7 cellular contexts compared by ENCODE assay signal in the genomic region with DNA sequence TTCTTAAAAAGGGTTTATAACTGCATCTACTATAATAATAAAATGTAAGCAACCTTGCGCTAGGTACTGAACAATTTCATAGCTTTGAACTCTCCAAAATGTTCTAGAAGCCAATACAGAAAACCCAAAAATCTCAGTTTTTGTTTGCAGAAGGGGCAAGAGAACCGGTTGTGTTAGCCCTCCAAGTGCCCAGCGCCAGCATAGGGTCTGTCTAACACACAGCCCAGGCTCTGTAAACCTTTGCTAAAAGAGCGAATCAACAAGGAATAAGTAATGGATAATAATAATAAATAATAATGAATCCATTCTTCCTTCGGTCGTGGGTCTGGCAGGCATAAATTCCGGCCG. TPM values are rescaled to one million over a fixed set of nuclear protein-coding genes. Genes with fewer than 3 reads are reported as not detected.
DNase-seq lines count a peak whose midpoint lies in the region; ATAC-seq, FAIRE-seq and TF ChIP-seq lines count a peak whose summit lies in the region.

No MANE protein-coding gene starts in this region.

- CTCF ChIA-PET in endothelial cell of umbilical vein (lab: Charles Lee): interaction anchor here (1.0 to 1.1 kb wide), 2 partner anchors 17 to 18 kb away, joined by 3 to 5 read pairs; no protein-coding TSS in a partner anchor
- CTCF ChIA-PET in HEK293T (lab: Yijun Ruan, JAX): no interaction called here

- H3K4me1 ChIP-seq in endothelial cell of umbilical vein (ENCODE audit: control insufficient read depth, extremely low read depth, insufficient read depth, low read length) (peaks cover 7% of the 10 kb centered on the region), smooth muscle cell (ENCODE audit: low read depth) (no peaks in the 10 kb centered on the region)

- no peak for TF ChIP-seq POLR2A in endothelial cell of umbilical vein (IDR thresholded peaks at IDR 0.05; ENCODE audit: low read depth, low read length)

- H3K9me1 ChIP-seq in endothelial cell of umbilical vein (replicated peaks; ENCODE audit: control insufficient read depth, extremely low read depth, insufficient read depth, low read length): no peaks in the 10 kb centered on the region

- FAIRE-seq in endothelial cell of umbilical vein (lab: Jason Lieb, UNC): no peak

- H2AFZ ChIP-seq in endothelial cell of umbilical vein (ENCODE audit: low read depth, low read length): no peak overlapping the region
- H2AFZ ChIP-seq in smooth muscle cell (ENCODE audit: low read depth): no peak overlapping the region

- POLR2A ChIA-PET in endothelial cell of umbilical vein (lab: Charles Lee): no interaction called here
- POLR2A ChIA-PET in HEK293T (lab: Yijun Ruan, JAX): interaction anchor here (0.9 to 1.3 kb wide), 2 partner anchors 8 to 65 kb away, joined by 3 to 4 read pairs; a partner anchor contains a TSS

- DNase-seq in LNCaP clone FGC (ENCODE audit: low read depth): no peak
- no peak for DNase-seq in endothelial cell of umbilical vein (ENCODE audit: low read depth, low spot score)
- DNase-seq in smooth muscle cell (lab: John Stamatoyannopoulos, UW; ENCODE audit: unreplicated experiment): no peak
- no peak for DNase-seq in GM19240 (ENCODE audit: insufficient read length, low spot score)
- no peak for DNase-seq in HEK293T (ENCODE audit: extremely low spot score)
- DNase-seq in NCI-H524 treated with DMSO at 0.1 percent for 48 hours (lab: John Stamatoyannopoulos, UW): no peak

- H3K4me3 ChIP-seq in LNCaP clone FGC (ENCODE audit: low read depth, low read length) (peak overlapping the region; percentile 64), endothelial cell of umbilical vein (replicated peaks in 1 of 3; ENCODE audit: insufficient read depth in 1 of 3, low read depth in 1 of 3, low read length in 3 of 3) (no peak overlapping the region), smooth muscle cell (peak overlapping the region; percentile 66)

- H3K36me3 ChIP-seq in endothelial cell of umbilical vein (ENCODE audit: control insufficient read depth in 2 of 2, extremely low read depth in 1 of 2, insufficient read depth in 2 of 2, low read length in 2 of 2) (no peaks in the 10 kb centered on the region), smooth muscle cell (ENCODE audit: low read depth) (no peaks in the 10 kb centered on the region)

- dilution Hi-C loops in endothelial cell of umbilical vein (cut with MboI; ENCODE audit: extremely low pct_ligation_motif_present, low sequenced_read_pairs): no loop called here

- ATAC-seq in GM21423 (IDR thresholded peaks at IDR 0.05; ENCODE audit: unreplicated experiment): peak; percentile 5

- intact Hi-C loops in endothelial cell of umbilical vein (cut with micrococcal nuclease): no loop called here

- H3K9ac ChIP-seq in endothelial cell of umbilical vein (replicated peaks; ENCODE audit: extremely low read depth, insufficient read depth, low read length) (no peak overlapping the region), smooth muscle cell (ENCODE audit: low read depth) (no peak overlapping the region)

- TF ChIP-seq CTCF in LNCaP clone FGC (IDR thresholded peaks at IDR 0.05; ENCODE audit: control insufficient read depth, extremely low read depth, insufficient read depth) (no peak), endothelial cell of umbilical vein (IDR thresholded peaks at IDR 0.05; ENCODE audit: extremely low read depth in 1 of 2, insufficient read depth in 1 of 2, low read depth in 1 of 2, low read length in 2 of 2) (no peak), smooth muscle cell (IDR thresholded peaks at IDR 0.05; ENCODE audit: borderline replicate concordance, insufficient read depth, poor library complexity, severe bottlenecking) (no peak)

- no peaks in the 10 kb centered on the region for H4K20me1 ChIP-seq in endothelial cell of umbilical vein (replicated peaks; ENCODE audit: control insufficient read depth, extremely low read depth, insufficient read depth, low read length)
- H4K20me1 ChIP-seq in smooth muscle cell (ENCODE audit: low read depth): no peaks in the 10 kb centered on the region

- H3K9me3 ChIP-seq in endothelial cell of umbilical vein (replicated peaks; ENCODE audit: control insufficient read depth, insufficient read depth, low read length) (no peaks in the 10 kb centered on the region), smooth muscle cell (replicated peaks; ENCODE audit: low read depth) (no peaks in the 10 kb centered on the region)

- H3K27me3 ChIP-seq in endothelial cell of umbilical vein (ENCODE audit: control insufficient read depth in 2 of 2, insufficient read depth in 2 of 2, low read length in 2 of 2) (no peaks in the 10 kb centered on the region), smooth muscle cell (ENCODE audit: low read depth) (no peaks in the 10 kb centered on the region)

- peak overlapping the region; percentile 37 for H3K4me2 ChIP-seq in endothelial cell of umbilical vein (ENCODE audit: insufficient read depth, low read length)
- H3K4me2 ChIP-seq in smooth muscle cell: peak overlapping the region; percentile 97

- H3K79me2 ChIP-seq in endothelial cell of umbilical vein (ENCODE audit: control insufficient read depth, insufficient read depth, low read length) (peaks cover 2% of the 10 kb centered on the region), smooth muscle cell (ENCODE audit: low read depth) (no peaks in the 10 kb centered on the region)

- H3F3A ChIP-seq in smooth muscle cell (ENCODE audit: low read depth): no peaks in the 10 kb centered on the region

- WGBS in smooth muscle cell (ENCODE audit: low lambda C conversion rate): 44% methylated on average over 8 of the region's 8 CpGs

- BruUV-seq in endothelial cell of umbilical vein (replicated peaks; lab: Mats Ljungman, UMichigan): no TSS peak

- H3K27ac ChIP-seq in endothelial cell of umbilical vein (ENCODE audit: insufficient read depth, low read depth, low read length) (no peak overlapping the region), smooth muscle cell (ENCODE audit: low read depth) (no peak overlapping the region)

TF ChIP-seq in endothelial cell of umbilical vein, 7 proteins besides CTCF, POLR2A, EP300 and RAD21:
- TF ChIP-seq POLR2AphosphoS5 (IDR thresholded peaks at IDR 0.05; ENCODE audit: insufficient read depth, low read depth, low read length): no peak
- no peak for TF ChIP-seq GATA2 (IDR thresholded peaks at IDR 0.05; ENCODE audit: insufficient read depth, insufficient read length, low read depth, low read length)
- TF ChIP-seq, protein P1, sequence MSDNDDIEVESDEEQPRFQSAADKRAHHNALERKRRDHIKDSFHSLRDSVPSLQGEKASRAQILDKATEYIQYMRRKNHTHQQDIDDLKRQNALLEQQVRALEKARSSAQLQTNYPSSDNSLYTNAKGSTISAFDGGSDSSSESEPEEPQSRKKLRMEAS (IDR thresholded peaks at IDR 0.05; ENCODE audit: insufficient read depth, insufficient read length): no peak
- no peak for TF ChIP-seq JUN (IDR thresholded peaks at IDR 0.05; ENCODE audit: borderline replicate concordance, insufficient read depth, insufficient read length, low read depth)
- no peak for TF ChIP-seq MYC (IDR thresholded peaks at IDR 0.05; ENCODE audit: low read depth, low read length)
- TF ChIP-seq EZH2 (IDR thresholded peaks at IDR 0.05; ENCODE audit: borderline replicate concordance, low read depth, low read length, severe bottlenecking): no peak
- TF ChIP-seq FOS (IDR thresholded peaks at IDR 0.05; ENCODE audit: borderline replicate concordance, insufficient read depth, low read length): no peak

TF ChIP-seq in HEK293T, 16 proteins besides CTCF, POLR2A, EP300 and RAD21:
- TF ChIP-seq TARDBP (IDR thresholded peaks at IDR 0.05): no peak
- no peak for TF ChIP-seq FOXM1 (IDR thresholded peaks at IDR 0.05; ENCODE audit: borderline replicate concordance)
- no peak for TF ChIP-seq ELF4 (IDR thresholded peaks at IDR 0.05)
- no peak for TF ChIP-seq ARNT (IDR thresholded peaks at IDR 0.05)
- TF ChIP-seq FOXK2 (IDR thresholded peaks at IDR 0.05): no peak
- no peak for TF ChIP-seq CTBP1 (IDR thresholded peaks at IDR 0.05; ENCODE audit: borderline replicate concordance)
- no peak for TF ChIP-seq L3MBTL2 (conservative IDR thresholded peaks at IDR 0.05)
- no peak for TF ChIP-seq HDGF (IDR thresholded peaks at IDR 0.05; ENCODE audit: borderline replicate concordance)
- TF ChIP-seq SUZ12 (IDR thresholded peaks at IDR 0.05): no peak
- TF ChIP-seq SP1 (IDR thresholded peaks at IDR 0.05): no peak
- no peak for TF ChIP-seq LEF1 (IDR thresholded peaks at IDR 0.05; ENCODE audit: borderline replicate concordance)
- TF ChIP-seq, protein P2, sequence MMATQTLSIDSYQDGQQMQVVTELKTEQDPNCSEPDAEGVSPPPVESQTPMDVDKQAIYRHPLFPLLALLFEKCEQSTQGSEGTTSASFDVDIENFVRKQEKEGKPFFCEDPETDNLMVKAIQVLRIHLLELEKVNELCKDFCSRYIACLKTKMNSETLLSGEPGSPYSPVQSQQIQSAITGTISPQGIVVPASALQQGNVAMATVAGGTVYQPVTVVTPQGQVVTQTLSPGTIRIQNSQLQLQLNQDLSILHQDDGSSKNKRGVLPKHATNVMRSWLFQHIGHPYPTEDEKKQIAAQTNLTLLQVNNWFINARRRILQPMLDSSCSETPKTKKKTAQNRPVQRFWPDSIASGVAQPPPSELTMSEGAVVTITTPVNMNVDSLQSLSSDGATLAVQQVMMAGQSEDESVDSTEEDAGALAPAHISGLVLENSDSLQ (IDR thresholded peaks at IDR 0.05): no peak
- TF ChIP-seq FOXA1 (IDR thresholded peaks at IDR 0.05): no peak
- TF ChIP-seq NFRKB (IDR thresholded peaks at IDR 0.05): no peak
- no peak for TF ChIP-seq BHLHE40 (IDR thresholded peaks at IDR 0.05; ENCODE audit: borderline replicate concordance)
- TF ChIP-seq ZNF384 (IDR thresholded peaks at IDR 0.05): no peak

RNA-seq across cellular contexts. Expression of a gene that starts 0.3 kb away (rescaled TPM):
- total RNA-seq in endothelial cell of umbilical vein (13.0 and 16.4 TPM in 2 replicates), smooth muscle cell (2.0 and 3.6 TPM in 2 replicates)
- polyA plus RNA-seq in endothelial cell of umbilical vein (5.4 and 7.0 TPM in 2 replicates), smooth muscle cell (4.4 and 5.3 TPM in 2 replicates)
- 8.0 and 9.7 TPM in 2 replicates for polyA plus RNA-seq in endothelial cell of umbilical vein (2011; cell fraction: cytosol; rRNA removed)
- 8.0 and 11.8 TPM in 2 replicates for polyA plus RNA-seq in endothelial cell of umbilical vein (2011; cell fraction: nucleus; rRNA removed)
- 7.1 and 9.2 TPM in 2 replicates for polyA plus RNA-seq in endothelial cell of umbilical vein (2012)
- polyA minus RNA-seq in endothelial cell of umbilical vein: 7.0 and 7.8 TPM in 2 replicates
- polyA minus RNA-seq in endothelial cell of umbilical vein (2011; cell fraction: cytosol; rRNA and poly(A)+ RNA removed): 12.7 TPM
- 4.4 and 5.0 TPM in 2 replicates for polyA minus RNA-seq in endothelial cell of umbilical vein (2011; cell fraction: nucleus; rRNA and poly(A)+ RNA removed)

Comparison
In these comparisons a context has a peak if more than half of its experiments do, and no peak if none do; other contexts are left out.
1. H3K4me3 ChIP-seq: peak in LNCaP clone FGC (single experiment) and smooth muscle cell (single experiment); none in endothelial cell of umbilical vein (0 of 3).